In genomic region chr3:25782938-25783660, GRCh38 we compare ENCODE assay signal across 8 cellular contexts. TPM values are rescaled to one million over a fixed set of nuclear protein-coding genes. Genes with fewer than 3 reads are reported as not detected.
DNase-seq lines count a peak whose midpoint lies in the region; ATAC-seq and TF ChIP-seq lines count a peak whose summit lies in the region.

Gene NGLY1, minus strand, starts transcription at chr3:25783443. Its CDS starts 53 bp downstream, at chr3:25783390.

- no peaks in the 10 kb centered on the region for H3K9me3 ChIP-seq in IMR-90 (ENCODE audit: control insufficient read depth, insufficient read depth, low read length)

- peaks cover 29% of the 10 kb centered on the region for H3K4me1 Mint-ChIP-seq in nephron progenitor cell
- peaks cover 60% of the 10 kb centered on the region for H3K4me1 Mint-ChIP-seq in stimulated activated naive CD8-positive, alpha-beta T cell treated with anti-CD3 and anti-CD28 coated beads, Interleukin-15, Interleukin-2, amounts not matched to agents 100 ng/mL and 50 ng/mL, for 24 hours (ENCODE audit: low read depth)

- peak within 1 kb of the TSS; percentile 74 for H2BK120ac ChIP-seq in IMR-90 (ENCODE audit: low read depth, low read length)

- POLR2A ChIA-PET in IMR-90 (lab: Charles Lee; ENCODE audit: unreplicated experiment), result interaction anchor here (0.6 to 0.7 kb wide), 3 partner anchors 10 to 143 kb away, joined by 3 to 5 read pairs (median 3); no protein-coding TSS in a partner anchor

- H4K5ac ChIP-seq in IMR-90 (ENCODE audit: low read depth, low read length), result no peak within 1 kb of the TSS; the same call in none of the 2 replicates

- peak within 1 kb of the TSS; percentile 84 for H3K23ac ChIP-seq in IMR-90 (ENCODE audit: low read depth, low read length)

- dilution Hi-C loops in IMR-90 (cut with HindIII; ENCODE audit: low sequenced_read_pairs, unreplicated experiment), result no loop called here

- peak within 1 kb of the TSS; percentile 58 for H3K56ac ChIP-seq in IMR-90 (ENCODE audit: extremely low read depth, insufficient read depth, low read length)

- H2AK9ac ChIP-seq in IMR-90 (replicated peaks; ENCODE audit: low read depth, low read length, poor library complexity), result peak within 1 kb of the TSS; percentile 85

- peak within 1 kb of the TSS; percentile 87 for H3K4me3 Mint-ChIP-seq in nephron progenitor cell
- peak within 1 kb of the TSS; percentile 93 for H3K4me3 Mint-ChIP-seq in stimulated activated naive CD8-positive, alpha-beta T cell treated with anti-CD3 and anti-CD28 coated beads, Interleukin-15, Interleukin-2, amounts not matched to agents 100 ng/mL and 50 ng/mL, for 24 hours

- H4K20me1 ChIP-seq in IMR-90 (ENCODE audit: insufficient read depth, low read length), result no peaks in the 10 kb centered on the region

- 2% methylated on average over 26 of the region's 72 CpGs; no CpG with 5 or more reads in 1 of the 2 experiments for WGBS in IMR-90 (ENCODE audit: extremely low coverage in 2 of 2, insufficient read length in 1 of 2), 2 experiments

- H2AFZ ChIP-seq in IMR-90 (replicated peaks; ENCODE audit: low read length, poor library complexity), result peak within 1 kb of the TSS; percentile 98

- H3K9ac ChIP-seq in IMR-90 (ENCODE audit: low read depth, low read length), result peak within 1 kb of the TSS; percentile 82

- ATAC-seq in GM21529 (IDR thresholded peaks at IDR 0.05; ENCODE audit: unreplicated experiment) (peak; percentile 70), IMR-90 (ENCODE audit: low read depth) (peak; percentile 97)

- BruUV-seq in IMR-90 (replicated peaks; lab: Mats Ljungman, UMichigan), result no TSS peak

- no peak for TF ChIP-seq RAD21 in IMR-90 (IDR thresholded peaks at IDR 0.05; ENCODE audit: low read length)

- CTCF ChIA-PET in IMR-90 (lab: Yijun Ruan, JAX), result interaction anchor here (1.0 to 1.8 kb wide), 2 partner anchors 49 to 74 kb away, joined by 4 read pairs; no protein-coding TSS in a partner anchor

- H3K27ac ChIP-seq in IMR-90 (ENCODE audit: insufficient read depth, low read length), result peak within 1 kb of the TSS; percentile 72

- H3K36me3 ChIP-seq in IMR-90 (ENCODE audit: control insufficient read depth, insufficient read depth, low read length), result no peaks in the 10 kb centered on the region

- peaks cover 2% of the 10 kb centered on the region; the same call in 1 of the 2 replicates for H3K4me1 ChIP-seq in IMR-90 (ENCODE audit: control insufficient read depth, insufficient read depth, low read length)

- no peaks in the 10 kb centered on the region for H3K27me3 ChIP-seq in IMR-90 (ENCODE audit: control insufficient read depth, insufficient read depth, low read length)

- no peaks in the 10 kb centered on the region for H3K9me3 Mint-ChIP-seq in nephron progenitor cell
- H3K9me3 Mint-ChIP-seq in stimulated activated naive CD8-positive, alpha-beta T cell treated with anti-CD3 and anti-CD28 coated beads, Interleukin-15, Interleukin-2, amounts not matched to agents 100 ng/mL and 50 ng/mL, for 24 hours, result no peaks in the 10 kb centered on the region

- peak within 1 kb of the TSS; percentile 52 for H2BK5ac ChIP-seq in IMR-90 (ENCODE audit: low read depth, low read length, poor library complexity, severe bottlenecking)

- intact Hi-C loops in IMR-90 (cut with micrococcal nuclease), result loop anchor here (1.0 to 2.0 kb wide), 4 partner anchors 37 to 134 kb away; partner anchors contain the start of gene TOP2B

- H2BK15ac ChIP-seq in IMR-90 (ENCODE audit: low read depth, low read length), result peak within 1 kb of the TSS; percentile 28; the same call in 1 of the 3 replicates

- no peaks in the 10 kb centered on the region; the same call in 1 of the 2 replicates for H3K9me1 ChIP-seq in IMR-90 (ENCODE audit: insufficient read depth, low read length)

- H3K36me3 Mint-ChIP-seq in nephron progenitor cell (ENCODE audit: low read depth), result peaks cover 12% of the 10 kb centered on the region
- H3K36me3 Mint-ChIP-seq in stimulated activated naive CD8-positive, alpha-beta T cell treated with anti-CD3 and anti-CD28 coated beads, Interleukin-15, Interleukin-2, amounts not matched to agents 100 ng/mL and 50 ng/mL, for 24 hours (ENCODE audit: low read depth), result peaks cover 18% of the 10 kb centered on the region

- H2BK20ac ChIP-seq in IMR-90 (ENCODE audit: low read depth, low read length), result no peak within 1 kb of the TSS

- H3K79me1 ChIP-seq in IMR-90 (ENCODE audit: low read depth in 1 of 2, low read length in 2 of 2), result peaks cover 22 to 26% of the 10 kb centered on the region in 2 experiments

- 0 out of 2 replicates have a peak within 1 kb of the TSS, but pooled peaks have one; percentile 20 for H2AK5ac ChIP-seq in IMR-90 (ENCODE audit: low read depth, low read length)

- H4K91ac ChIP-seq in IMR-90 (ENCODE audit: insufficient read depth, low read depth, low read length), result peak within 1 kb of the TSS; percentile 54; the same call in 1 of the 2 replicates

- H3K18ac ChIP-seq in IMR-90 (ENCODE audit: low read depth, low read length), result peak within 1 kb of the TSS; percentile 33; the same call in 1 of the 2 replicates

- DNase-seq in DMS79 treated with DMSO at 0.1 percent for 48 hours (lab: John Stamatoyannopoulos, UW) (peak; percentile 28), IMR-90 (peak; percentile 75), SHP77 (lab: John Stamatoyannopoulos, UW) (peak; percentile 47 to 72), fibroblast of the aortic adventitia (ENCODE audit: low read depth) (peak; percentile 73), nephron progenitor cell (peak; percentile 89)
- DNase-seq in activated T-helper 9 cell treated with anti-CD3 and anti-CD28 coated beads, Interleukin-2, amount 50 U/mL, for 16 hours (ENCODE audit: low read depth), result peak; percentile 77

- H3K4ac ChIP-seq in IMR-90 (ENCODE audit: low read depth, low read length), result peak within 1 kb of the TSS; percentile 85

- TF ChIP-seq POLR2A in IMR-90 (IDR thresholded peaks at IDR 0.05; ENCODE audit: low read depth, low read length), result peak; percentile 90

- no peaks in the 10 kb centered on the region for H3K27me3 Mint-ChIP-seq in nephron progenitor cell (ENCODE audit: low read depth, poor library complexity)
- H3K27me3 Mint-ChIP-seq in stimulated activated naive CD8-positive, alpha-beta T cell treated with anti-CD3 and anti-CD28 coated beads, Interleukin-15, Interleukin-2, amounts not matched to agents 100 ng/mL and 50 ng/mL, for 24 hours, result no peaks in the 10 kb centered on the region

- no peak within 1 kb of the TSS for H3K27ac Mint-ChIP-seq in nephron progenitor cell
- peak within 1 kb of the TSS; percentile 65 for H3K27ac Mint-ChIP-seq in stimulated activated naive CD8-positive, alpha-beta T cell treated with anti-CD3 and anti-CD28 coated beads, Interleukin-15, Interleukin-2, amounts not matched to agents 100 ng/mL and 50 ng/mL, for 24 hours

- H3K14ac ChIP-seq in IMR-90 (replicated peaks; ENCODE audit: low read depth, low read length), result peak within 1 kb of the TSS; percentile 87

- no peak for TF ChIP-seq CTCF in IMR-90 (conservative IDR thresholded peaks at IDR 0.05; ENCODE audit: low read depth, low read length)
- TF ChIP-seq CTCF in fibroblast of the aortic adventitia (IDR thresholded peaks at IDR 0.05; ENCODE audit: insufficient read depth, low read length), result no peak
- TF ChIP-seq CTCF in nephron progenitor cell (IDR thresholded peaks at IDR 0.05), result no peak

- in situ Hi-C loops in IMR-90 (cut with MboI; ENCODE audit: low sequenced_read_pairs), result no loop called here

- peak within 1 kb of the TSS; percentile 1 to 85; a peak in 3 of 4 replicates for H4K8ac ChIP-seq in IMR-90 (ENCODE audit: low read depth in 2 of 2, low read length in 2 of 2)

- H3K4me3 ChIP-seq in IMR-90 (ENCODE audit: insufficient read depth, low read depth, low read length), result peak within 1 kb of the TSS; percentile 89
- H3K4me3 ChIP-seq in fibroblast of the aortic adventitia (ENCODE audit: low read depth, low read length), result peak within 1 kb of the TSS; percentile 84

- peak within 1 kb of the TSS; percentile 86 for H3K4me2 ChIP-seq in IMR-90 (ENCODE audit: low read depth, low read length)

TF ChIP-seq in IMR-90, 13 proteins besides CTCF, POLR2A, EP300 and RAD21 (continues in another document):
- TF ChIP-seq CEBPB (IDR thresholded peaks at IDR 0.05; ENCODE audit: low read depth, low read length) (no peak), ELK1 (IDR thresholded peaks at IDR 0.05; ENCODE audit: borderline replicate concordance, low read depth, low read length) (no peak), FOS (IDR thresholded peaks at IDR 0.05; ENCODE audit: low read depth, low read length) (no peak), BHLHE40 (IDR thresholded peaks at IDR 0.05; ENCODE audit: low read depth, low read length) (0 out of 2 replicates have a peak, but pooled peaks have one; percentile 5), RFX5 (IDR thresholded peaks at IDR 0.05; ENCODE audit: low read depth, low read length) (no peak), RCOR1 (IDR thresholded peaks at IDR 0.05; ENCODE audit: insufficient replicate concordance, low read length) (no peak), MAZ (IDR thresholded peaks at IDR 0.05; ENCODE audit: borderline replicate concordance, low read depth, low read length) (peak; percentile 59; the same call in 1 of the 2 replicates), USF2 (IDR thresholded peaks at IDR 0.05; ENCODE audit: low read depth, low read length) (no peak), MXI1 (IDR thresholded peaks at IDR 0.05; ENCODE audit: borderline replicate concordance, low read depth, low read length) (peak; percentile 76), MAFK (IDR thresholded peaks at IDR 0.05; ENCODE audit: low read depth, low read length) (no peak), SMC3 (IDR thresholded peaks at IDR 0.05; ENCODE audit: low read depth, low read length) (no peak)

RNA-seq across cellular contexts. Expression of gene NGLY1, which starts in this region (rescaled TPM):
- total RNA-seq in IMR-90 (2012; rRNA removed) (14.9 and 24.2 TPM in 2 replicates), fibroblast of the aortic adventitia (ENCODE audit: low replicate concordance) (11.8 and 30.4 TPM in 2 replicates)
- polyA plus RNA-seq in IMR-90 (2012; rRNA removed), result 7.0 and 10.0 TPM in 2 replicates
- polyA plus RNA-seq in IMR-90 (2012; cell fraction: cytosol; rRNA removed), result 2.2 and 3.5 TPM in 2 replicates
- polyA plus RNA-seq in IMR-90 (2012; cell fraction: nucleus; rRNA removed; ENCODE audit: low replicate concordance), result 1.7 and 9.1 TPM in 2 replicates

Comparison
In these comparisons a context has a peak if more than half of its experiments do, and no peak if none do; other contexts are left out.
1. Peak in every context shown above with its lines: DNase-seq, ATAC-seq, H3K4me3 ChIP-seq and H3K27ac ChIP-seq.
2. DNase-seq: peak in every context shown above with its lines; median percentile 89 in nephron progenitor cell; 77 in activated T-helper 9 cell treated with anti-CD3 and anti-CD28 coated beads, Interleukin-2, amount 50 U/mL, for 16 hours; 75 in IMR-90; 73 in fibroblast of the aortic adventitia; 60 in SHP77; 28 in DMS79 treated with DMSO at 0.1 percent for 48 hours.